Comparison of ENCODE assay signal across 11 cellular contexts in the genomic region with DNA sequence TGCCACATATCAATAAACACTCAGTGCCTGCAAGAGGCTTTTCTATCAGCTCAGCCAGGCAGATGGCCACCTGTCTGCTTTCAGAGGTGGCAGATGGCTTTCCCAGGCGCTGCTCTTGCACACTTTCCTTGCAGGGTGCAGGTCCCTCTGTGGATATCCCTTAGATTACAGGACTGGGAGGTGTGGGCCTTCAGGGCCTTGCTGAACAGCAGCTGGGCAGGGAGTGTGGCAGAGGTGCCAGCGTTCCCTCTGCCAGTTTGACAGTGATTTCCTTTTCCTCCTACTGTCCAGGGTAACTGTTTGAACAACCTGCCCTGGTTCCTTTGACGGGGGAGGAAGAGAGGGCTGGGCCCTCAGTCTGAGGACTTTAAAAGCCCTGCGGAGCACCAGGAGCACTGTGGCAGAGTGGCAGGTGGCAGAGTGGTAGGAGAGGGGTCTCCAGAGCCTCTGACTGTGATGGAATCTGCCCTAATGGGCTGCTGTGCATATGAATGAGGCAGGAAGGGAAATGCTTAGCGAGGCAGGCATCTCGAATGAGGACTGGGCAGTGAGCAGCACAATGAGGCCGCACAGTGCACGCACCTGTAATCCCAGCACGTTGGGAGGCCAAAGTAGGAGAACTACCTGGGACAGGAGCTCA. TPM values are rescaled to one million over a fixed set of nuclear protein-coding genes. Genes with fewer than 3 reads are reported as not detected.
DNase-seq lines count a peak whose midpoint lies in the region.
"Had no signal": no experiment of that assay in that cellular context is flagged by ENCODE, and none has a peak within 500 bp of the region (broad histone marks: within the 10 kb centered on the region; RNA-seq: fewer than 3 reads in every experiment).

No MANE protein-coding gene starts in this region.

- peak overlapping the region; percentile 68 for H3K27ac ChIP-seq in iPS-20b (ENCODE audit: low read length)
- H3K27ac ChIP-seq: BLaER1 had no signal

- H3K4me3 ChIP-seq in iPS-20b (ENCODE audit: low read length): peak overlapping the region; percentile 5; the same call in 1 of the 2 replicates
- H3K4me3 ChIP-seq: BLaER1 had no signal

- H3K27me3 ChIP-seq in iPS-20b (ENCODE audit: insufficient read depth, low read length): no peaks in the 10 kb centered on the region
- H3K27me3 ChIP-seq: BLaER1 had no signal

- peak overlapping the region; percentile 60; the same call in 1 of the 2 replicates for H3K9ac ChIP-seq in iPS-20b (ENCODE audit: low read depth, low read length)
- H3K9ac ChIP-seq: BLaER1 had no signal

- DNase-seq in Ammon's horn (ENCODE audit: low spot score) (peak; percentile 31), NCI-H1092 (lab: John Stamatoyannopoulos, UW) (peak; percentile 11), SK-N-DZ (ENCODE audit: low spot score) (peak; percentile 33), medulla oblongata (ENCODE audit: extremely low spot score) (no peak), CD1c-positive myeloid dendritic cell (ENCODE audit: extremely low spot score) (no peak), amniotic stem cell (lab: John Stamatoyannopoulos, UW) (no peak), foreskin melanocyte (no peak)
- DNase-seq: Kasumi-1, T1000 had no signal

- no peaks in the 10 kb centered on the region for H3K36me3 ChIP-seq in iPS-20b (ENCODE audit: insufficient read depth, low read depth, low read length)

- H3K4me1 ChIP-seq in iPS-20b (ENCODE audit: insufficient read depth, low read length): peaks cover 47% of the 10 kb centered on the region

- H3K9me3 ChIP-seq in iPS-20b (ENCODE audit: insufficient read depth, low read depth, low read length): no peaks in the 10 kb centered on the region

RNA-seq across cellular contexts. Expression of gene ABHD12, which starts 34.2 kb away (rescaled TPM):
- polyA plus RNA-seq in SK-N-DZ (2014; cell fraction: cytosol; rRNA removed): 43.7 and 59.4 TPM in 2 replicates
- polyA plus RNA-seq in SK-N-DZ (2014; cell fraction: nucleus; rRNA removed): 41.4 and 50.6 TPM in 2 replicates

RNA-seq across cellular contexts. Expression of gene GINS1, which starts 51.1 kb away (rescaled TPM):
- 44.3 and 56.2 TPM in 2 replicates for polyA plus RNA-seq in SK-N-DZ (2014; cell fraction: cytosol; rRNA removed)
- polyA plus RNA-seq in SK-N-DZ (2014; cell fraction: nucleus; rRNA removed): 27.2 and 28.9 TPM in 2 replicates

Comparison
In these comparisons a context has a peak if more than half of its experiments do, and no peak if none do; other contexts are left out.
1. DNase-seq: peak in Ammon's horn (single experiment), NCI-H1092 (single experiment) and SK-N-DZ (single experiment); none in medulla oblongata (single experiment), CD1c-positive myeloid dendritic cell (single experiment), amniotic stem cell (single experiment) and foreskin melanocyte (single experiment).